ENCODE assay signal across 1 cellular context in genomic region chr19:3061214-3062161, GRCh38.
TF ChIP-seq lines count a peak whose summit lies in the region.

No MANE protein-coding gene starts in this region.

TF ChIP-seq in HepG2, 621 proteins besides CTCF, POLR2A, EP300 and RAD21 (continued from another document):
- no peak for TF ChIP-seq ZNF496 (CRISPR knock-in tag; IDR thresholded peaks at IDR 0.05; ENCODE audit: insufficient replicate concordance)
- peak; percentile 25; the same call in 1 of the 2 replicates for TF ChIP-seq MXD3 (CRISPR knock-in tag; IDR thresholded peaks at IDR 0.05)
- TF ChIP-seq GABPA (IDR thresholded peaks at IDR 0.05; ENCODE audit: low read depth, low read length): 0 out of 2 replicates have a peak, but pooled peaks have one; percentile 17
- TF ChIP-seq GABPA (CRISPR knock-in tag; IDR thresholded peaks at IDR 0.05; ENCODE audit: low read depth): no peak
- no peak for TF ChIP-seq ZNF674 (CRISPR knock-in tag; IDR thresholded peaks at IDR 0.05; ENCODE audit: low read depth)
